In genomic region chr10:62082270-62082669, GRCh38 we compare ENCODE assay signal across 8 cellular contexts.
DNase-seq lines count a peak whose midpoint lies in the region; TF ChIP-seq lines count a peak whose summit lies in the region.

No MANE protein-coding gene starts in this region.

- peaks cover 14 to 58% of the 10 kb centered on the region in 2 donors for H3K4me1 ChIP-seq in ascending aorta
- peaks cover 32 to 53% of the 10 kb centered on the region in 2 donors for H3K4me1 ChIP-seq in muscle layer of duodenum (ENCODE audit: control insufficient read depth in 1 of 2, insufficient read depth in 2 of 2, low read length in 2 of 2)

- H3K9me3 ChIP-seq in ascending aorta (no peaks in the 10 kb centered on the region), muscle layer of duodenum (ENCODE audit: control insufficient read depth in 1 of 2, low read length in 2 of 2) (no peaks in the 10 kb centered on the region)

- H3K27ac ChIP-seq in ascending aorta (peak overlapping the region; percentile 64 to 85), muscle layer of duodenum (ENCODE audit: low read length) (peak overlapping the region; percentile 84)

- H3K27ac Mint-ChIP-seq in activated naive CD4-positive, alpha-beta T cell treated with anti-CD3 and anti-CD28 coated beads, Interleukin-2, amount 50 U/mL, for 24 hours: peak overlapping the region; percentile 85
- H3K27ac Mint-ChIP-seq in type B pancreatic cell: peak overlapping the region; percentile 79

- H3K9me3 Mint-ChIP-seq in activated naive CD4-positive, alpha-beta T cell treated with anti-CD3 and anti-CD28 coated beads, Interleukin-2, amount 50 U/mL, for 24 hours: peaks cover 4% of the 10 kb centered on the region
- H3K9me3 Mint-ChIP-seq in type B pancreatic cell: no peaks in the 10 kb centered on the region

- peak overlapping the region; percentile 12 to 43 for H3K4me3 ChIP-seq in ascending aorta
- peak overlapping the region; percentile 10 to 26 for H3K4me3 ChIP-seq in muscle layer of duodenum (ENCODE audit: low read depth in 1 of 2, low read length in 2 of 2)

- H3K27me3 ChIP-seq in ascending aorta (no peaks in the 10 kb centered on the region), muscle layer of duodenum (ENCODE audit: low read depth, low read length) (no peaks in the 10 kb centered on the region)

- H3K27me3 Mint-ChIP-seq in activated naive CD4-positive, alpha-beta T cell treated with anti-CD3 and anti-CD28 coated beads, Interleukin-2, amount 50 U/mL, for 24 hours: no peaks in the 10 kb centered on the region
- no peaks in the 10 kb centered on the region for H3K27me3 Mint-ChIP-seq in type B pancreatic cell

- no peak for DNase-seq in activated naive CD4-positive, alpha-beta T cell (lab: John Stamatoyannopoulos, UW)
- DNase-seq in ascending aorta (ENCODE audit: low spot score in 2 of 2) (no peak), type B pancreatic cell (ENCODE audit: extremely low spot score, unreplicated experiment) (no peak), anterior cingulate cortex (lab: John Stamatoyannopoulos, UW) (no peak), GM10266 (ENCODE audit: extremely low spot score) (no peak)
- DNase-seq in stimulated activated naive CD4-positive, alpha-beta T cell treated with Interleukin-2 at 50 U/mL for 16 hours (lab: John Stamatoyannopoulos, UW): no peak

- H3K4me1 Mint-ChIP-seq in activated naive CD4-positive, alpha-beta T cell treated with anti-CD3 and anti-CD28 coated beads, Interleukin-2, amount 50 U/mL, for 24 hours: peaks cover 78% of the 10 kb centered on the region
- peaks cover 44% of the 10 kb centered on the region for H3K4me1 Mint-ChIP-seq in type B pancreatic cell (ENCODE audit: unreplicated experiment)

- H3K36me3 ChIP-seq in ascending aorta: peaks cover 22 to 43% of the 10 kb centered on the region in 2 donors
- H3K36me3 ChIP-seq in muscle layer of duodenum (ENCODE audit: control insufficient read depth in 1 of 2, insufficient read depth in 2 of 2, low read length in 2 of 2): peaks cover 11 to 34% of the 10 kb centered on the region in 2 donors

- intact Hi-C loops in ascending aorta (cut with DNase I): loop anchor here (2.0 to 5.0 kb wide), 2 partner anchors 21 to 150 kb away; no protein-coding TSS in a partner anchor

- peaks cover 35% of the 10 kb centered on the region for H3K36me3 Mint-ChIP-seq in activated naive CD4-positive, alpha-beta T cell treated with anti-CD3 and anti-CD28 coated beads, Interleukin-2, amount 50 U/mL, for 24 hours
- H3K36me3 Mint-ChIP-seq in type B pancreatic cell: peaks cover 15% of the 10 kb centered on the region

- TF ChIP-seq CTCF in ascending aorta (IDR thresholded peaks at IDR 0.05): no peak
- TF ChIP-seq CTCF in type B pancreatic cell (conservative IDR thresholded peaks at IDR 0.05): no peak
- TF ChIP-seq CTCF in GM10266 (IDR thresholded peaks at IDR 0.05; ENCODE audit: control insufficient read depth, insufficient read depth, low read depth, missing control alignments): no peak

- peak overlapping the region; percentile 70 for H3K4me3 Mint-ChIP-seq in activated naive CD4-positive, alpha-beta T cell treated with anti-CD3 and anti-CD28 coated beads, Interleukin-2, amount 50 U/mL, for 24 hours
- peak overlapping the region; percentile 27 for H3K4me3 Mint-ChIP-seq in type B pancreatic cell
